25 cellular contexts compared by ENCODE assay signal in genomic region chr6:15044146-15044882, GRCh38.
DNase-seq lines count a peak whose midpoint lies in the region; ATAC-seq, FAIRE-seq and TF ChIP-seq lines count a peak whose summit lies in the region.
"Had no signal": no experiment of that assay in that cellular context is flagged by ENCODE, and none has a peak within 500 bp of the region (broad histone marks: within the 10 kb centered on the region; RNA-seq: fewer than 3 reads in every experiment).

No MANE protein-coding gene starts in this region.

- no peak overlapping the region for H3K27ac Mint-ChIP-seq in astrocyte (ENCODE audit: unreplicated experiment)
- H3K27ac Mint-ChIP-seq in nephron progenitor cell, result no peak overlapping the region
- no peak overlapping the region for H3K27ac Mint-ChIP-seq in activated T-helper 1 cell treated with anti-CD3 and anti-CD28 coated beads, Interleukin-12 subunit alpha, Interleukin-12 subunit beta, Interleukin-2, Interleukin-4 antibody, amounts not matched to agents 30 ng/mL and 10 ng/mL and 1 ng/mL, durations not matched to agents 14 hours and 24 hours and 36 hours
- H3K27ac Mint-ChIP-seq: CD4-positive, CD25-positive, alpha-beta regulatory T cell; T-cell had no signal

- BruUV-seq in HepG2 (replicated peaks; lab: Mats Ljungman, UMichigan), result no TSS peak

- CTCF ChIA-PET in HepG2 (lab: Yijun Ruan, JAX; ENCODE audit: low intra/inter-chr PET ratio, low total read pairs), result no interaction called here

- H3K9me3 ChIP-seq in HepG2 (ENCODE audit: low read length) (no peaks in the 10 kb centered on the region), right lobe of liver (no peaks in the 10 kb centered on the region), astrocyte (ENCODE audit: insufficient read depth, low read depth, low read length) (no peaks in the 10 kb centered on the region)
- H3K9me3 ChIP-seq: BLaER1 had no signal

- H3K27ac ChIP-seq in HepG2 (ENCODE audit: extremely low read length, insufficient read depth, low read length) (peak overlapping the region; percentile 8), right lobe of liver (no peak overlapping the region), astrocyte (ENCODE audit: low read depth, low read length) (no peak overlapping the region)
- H3K27ac ChIP-seq: BLaER1, RWPE1 had no signal

- no peak overlapping the region for H3K4me3 ChIP-seq in HepG2 (replicated peaks in 1 of 3; ENCODE audit: insufficient read depth in 1 of 3, low read depth in 2 of 3, low read length in 3 of 3)
- H3K4me3 ChIP-seq in right lobe of liver, result no peak overlapping the region
- H3K4me3 ChIP-seq in astrocyte (ENCODE audit: insufficient read depth, low read depth, low read length), result no peak overlapping the region
- H3K4me3 ChIP-seq: BLaER1 had no signal

- ATAC-seq in HepG2 (peak; percentile 93), right lobe of liver (no peak), GM18858 (IDR thresholded peaks at IDR 0.05; ENCODE audit: unreplicated experiment) (no peak)
- ATAC-seq: Panc1, T-cell had no signal

- no peaks in the 10 kb centered on the region for H3K36me3 Mint-ChIP-seq in astrocyte (ENCODE audit: low read depth, unreplicated experiment)
- H3K36me3 Mint-ChIP-seq in nephron progenitor cell (ENCODE audit: low read depth), result no peaks in the 10 kb centered on the region
- no peaks in the 10 kb centered on the region for H3K36me3 Mint-ChIP-seq in activated T-helper 1 cell treated with anti-CD3 and anti-CD28 coated beads, Interleukin-12 subunit alpha, Interleukin-12 subunit beta, Interleukin-2, Interleukin-4 antibody, amounts not matched to agents 30 ng/mL and 10 ng/mL and 1 ng/mL, durations not matched to agents 14 hours and 24 hours and 36 hours (ENCODE audit: low read depth)
- H3K36me3 Mint-ChIP-seq: CD4-positive, CD25-positive, alpha-beta regulatory T cell; T-cell had no signal

- H3K27me3 ChIP-seq in HepG2 (ENCODE audit: control insufficient read depth in 1 of 2, insufficient read depth in 2 of 2, low read length in 2 of 2) (no peaks in the 10 kb centered on the region), right lobe of liver (no peaks in the 10 kb centered on the region), astrocyte (ENCODE audit: insufficient read depth, low read length) (no peaks in the 10 kb centered on the region)
- H3K27me3 ChIP-seq: BLaER1 had no signal

- H3K4me3 Mint-ChIP-seq in astrocyte (ENCODE audit: unreplicated experiment), result no peak overlapping the region
- H3K4me3 Mint-ChIP-seq in nephron progenitor cell, result no peak overlapping the region
- no peak overlapping the region for H3K4me3 Mint-ChIP-seq in activated T-helper 1 cell treated with anti-CD3 and anti-CD28 coated beads, Interleukin-12 subunit alpha, Interleukin-12 subunit beta, Interleukin-2, Interleukin-4 antibody, amounts not matched to agents 30 ng/mL and 10 ng/mL and 1 ng/mL, durations not matched to agents 14 hours and 24 hours and 36 hours
- H3K4me3 Mint-ChIP-seq: IgD-negative memory B cell, T-cell had no signal

- TF ChIP-seq CTCF in HepG2 (CRISPR knock-in tag; IDR thresholded peaks at IDR 0.05) (no peak), right lobe of liver (IDR thresholded peaks at IDR 0.05) (no peak), astrocyte (IDR thresholded peaks at IDR 0.05; ENCODE audit: insufficient read depth, low read depth, low read length) (no peak), nephron progenitor cell (IDR thresholded peaks at IDR 0.05) (no peak)

- DNase-seq in HepG2 (ENCODE audit: low spot score) (peak; percentile 66), right lobe of liver (no peak), astrocyte (ENCODE audit: low read depth) (peak; percentile 3), islet precursor cell (peak; percentile 62), nephron progenitor cell (no peak), cardiac septum (ENCODE audit: low spot score) (no peak)
- no peak for DNase-seq in activated T-helper 1 cell treated with anti-CD3 and anti-CD28 coated beads, Interleukin-12 subunit alpha, Interleukin-12 subunit beta, Interleukin-2, Interleukin-4 antibody, amounts not matched to agents 30 ng/mL and 10 ng/mL and 1 ng/mL, durations not matched to agents 14 hours and 24 hours and 36 hours (ENCODE audit: low spot score)
- DNase-seq: CD4-positive, CD25-positive, alpha-beta regulatory T cell; DMS79; H7; NCI-H1092; NCI-H1417 treated with DMSO at 0.1 percent for 48 hours; NCI-H1694 treated with DMSO at 0.1 percent for 48 hours; NCI-H2081; NCI-H524; SHP77; T-cell had no signal

- peaks cover 3% of the 10 kb centered on the region for H3K4me1 Mint-ChIP-seq in astrocyte (ENCODE audit: low read depth, unreplicated experiment)
- H3K4me1 Mint-ChIP-seq in nephron progenitor cell, result peaks cover 29% of the 10 kb centered on the region
- peaks cover 6% of the 10 kb centered on the region for H3K4me1 Mint-ChIP-seq in activated T-helper 1 cell treated with anti-CD3 and anti-CD28 coated beads, Interleukin-12 subunit alpha, Interleukin-12 subunit beta, Interleukin-2, Interleukin-4 antibody, amounts not matched to agents 30 ng/mL and 10 ng/mL and 1 ng/mL, durations not matched to agents 14 hours and 24 hours and 36 hours (ENCODE audit: low read depth)
- H3K4me1 Mint-ChIP-seq: CD4-positive, CD25-positive, alpha-beta regulatory T cell; T-cell had no signal

- POLR2A ChIA-PET in HepG2 (lab: Yijun Ruan, JAX), result no interaction called here

- in situ Hi-C loops in HepG2 (cut with HindIII; ENCODE audit: extremely low pct_ligation_motif_present, low pct_unique_long_range_greater_than_20kb), result no loop called here

- TF ChIP-seq RAD21 in HepG2 (CRISPR knock-in tag; IDR thresholded peaks at IDR 0.05), result no peak

- H3K79me2 ChIP-seq in HepG2 (ENCODE audit: insufficient read depth, low read length) (no peaks in the 10 kb centered on the region), astrocyte (ENCODE audit: insufficient read depth, low read length) (no peaks in the 10 kb centered on the region)

- 48% methylated on average over 4 of the region's 4 CpGs for WGBS in HepG2 (ENCODE audit: low lambda C conversion rate)
- 64% methylated on average over 4 of the region's 4 CpGs for WGBS in right lobe of liver (ENCODE audit: insufficient coverage, low coverage, low lambda C conversion rate, missing lambda C conversion rate)

- H3K4me2 ChIP-seq in HepG2 (ENCODE audit: low read depth, low read length) (peak overlapping the region; percentile 43), astrocyte (ENCODE audit: low read length) (no peak overlapping the region)
- H3K4me2 ChIP-seq: BLaER1 had no signal

- H3K9ac ChIP-seq in HepG2 (ENCODE audit: insufficient read depth, low read depth, low read length), result no peak overlapping the region
- H3K9ac ChIP-seq in astrocyte (ENCODE audit: low read length), result no peak overlapping the region
- H3K9ac ChIP-seq: BLaER1 had no signal

- no peak for TF ChIP-seq POLR2A in HepG2 (IDR thresholded peaks at IDR 0.05; ENCODE audit: insufficient read depth in 1 of 2, low read depth in 2 of 2, low read length in 2 of 2)
- no peak for TF ChIP-seq POLR2A in right lobe of liver (IDR thresholded peaks at IDR 0.05)

- H3K27me3 Mint-ChIP-seq in astrocyte (ENCODE audit: low read depth, unreplicated experiment), result peaks cover 17% of the 10 kb centered on the region
- H3K27me3 Mint-ChIP-seq in nephron progenitor cell (ENCODE audit: low read depth, poor library complexity), result peaks cover 9% of the 10 kb centered on the region
- peaks cover 3% of the 10 kb centered on the region for H3K27me3 Mint-ChIP-seq in activated T-helper 1 cell treated with anti-CD3 and anti-CD28 coated beads, Interleukin-12 subunit alpha, Interleukin-12 subunit beta, Interleukin-2, Interleukin-4 antibody, amounts not matched to agents 30 ng/mL and 10 ng/mL and 1 ng/mL, durations not matched to agents 14 hours and 24 hours and 36 hours (ENCODE audit: insufficient read depth)
- H3K27me3 Mint-ChIP-seq: CD4-positive, CD25-positive, alpha-beta regulatory T cell; T-cell had no signal

- H2AFZ ChIP-seq in HepG2 (ENCODE audit: low read length) (no peak overlapping the region), astrocyte (ENCODE audit: low read depth, low read length) (no peak overlapping the region)

- peak in 1 of 2 experiments; percentile 52; a peak in 1 of 4 replicates for TF ChIP-seq EP300 in HepG2 (IDR thresholded peaks at IDR 0.05; ENCODE audit: low read depth in 2 of 2, low read length in 2 of 2)
- TF ChIP-seq EP300 in HepG2 (CRISPR knock-in tag; IDR thresholded peaks at IDR 0.05; ENCODE audit: borderline replicate concordance), result no peak

- H3K9me3 Mint-ChIP-seq in astrocyte (ENCODE audit: unreplicated experiment) (peaks cover 5% of the 10 kb centered on the region), nephron progenitor cell (peaks cover 6% of the 10 kb centered on the region)
- H3K9me3 Mint-ChIP-seq in activated T-helper 1 cell treated with anti-CD3 and anti-CD28 coated beads, Interleukin-12 subunit alpha, Interleukin-12 subunit beta, Interleukin-2, Interleukin-4 antibody, amounts not matched to agents 30 ng/mL and 10 ng/mL and 1 ng/mL, durations not matched to agents 14 hours and 24 hours and 36 hours, result no peaks in the 10 kb centered on the region
- H3K9me3 Mint-ChIP-seq: T-cell had no signal

- H3K36me3 ChIP-seq in HepG2 (replicated peaks in 1 of 2; ENCODE audit: control insufficient read depth in 1 of 2, insufficient read depth in 2 of 2, low read length in 2 of 2), result no peaks in the 10 kb centered on the region
- H3K36me3 ChIP-seq in right lobe of liver, result no peaks in the 10 kb centered on the region
- H3K36me3 ChIP-seq in astrocyte (ENCODE audit: insufficient read depth, low read length), result no peaks in the 10 kb centered on the region
- H3K36me3 ChIP-seq: BLaER1 had no signal

- peaks cover 39% of the 10 kb centered on the region for H3K4me1 ChIP-seq in HepG2 (ENCODE audit: insufficient read depth, low read length)
- H3K4me1 ChIP-seq in right lobe of liver, result no peaks in the 10 kb centered on the region
- no peaks in the 10 kb centered on the region for H3K4me1 ChIP-seq in astrocyte (ENCODE audit: insufficient read depth, low read length)

- FAIRE-seq in HepG2 (lab: Jason Lieb, UNC), result peak; percentile 85
- no peak for FAIRE-seq in astrocyte (lab: Jason Lieb, UNC)
- FAIRE-seq: A204.1, GM12892, GM19239 had no signal

- H4K20me1 ChIP-seq in HepG2 (ENCODE audit: insufficient read depth, low read length) (no peaks in the 10 kb centered on the region), astrocyte (ENCODE audit: insufficient read depth, low read length) (no peaks in the 10 kb centered on the region)
- H4K20me1 ChIP-seq: BLaER1 had no signal

- intact Hi-C loops in HepG2 (cut with micrococcal nuclease; ENCODE audit: unreplicated experiment) (no loop called here), right lobe of liver (cut with DNase I) (no loop called here), cardiac septum (cut with DNase I) (no loop called here)
- intact Hi-C loops in activated T-helper 1 cell treated with anti-CD3 and anti-CD28 coated beads, Interleukin-12 subunit alpha, Interleukin-12 subunit beta, Interleukin-2, Interleukin-4 antibody, amounts not matched to agents 30 ng/mL and 10 ng/mL and 1 ng/mL, durations not matched to agents 14 hours and 24 hours and 36 hours (cut with micrococcal nuclease), result no loop called here

Comparison
In these comparisons a context has a peak if more than half of its experiments do, and no peak if none do; other contexts are left out.
1. DNase-seq: peak in HepG2 (single experiment), astrocyte (single experiment) and islet precursor cell (single experiment); none in right lobe of liver (0 of 3), nephron progenitor cell (single experiment), activated T-helper 1 cell treated with anti-CD3 and anti-CD28 coated beads, Interleukin-12 subunit alpha, Interleukin-12 subunit beta, Interleukin-2, Interleukin-4 antibody, amounts not matched to agents 30 ng/mL and 10 ng/mL and 1 ng/mL, durations not matched to agents 14 hours and 24 hours and 36 hours (single experiment) and cardiac septum (single experiment).